In the genomic region with DNA sequence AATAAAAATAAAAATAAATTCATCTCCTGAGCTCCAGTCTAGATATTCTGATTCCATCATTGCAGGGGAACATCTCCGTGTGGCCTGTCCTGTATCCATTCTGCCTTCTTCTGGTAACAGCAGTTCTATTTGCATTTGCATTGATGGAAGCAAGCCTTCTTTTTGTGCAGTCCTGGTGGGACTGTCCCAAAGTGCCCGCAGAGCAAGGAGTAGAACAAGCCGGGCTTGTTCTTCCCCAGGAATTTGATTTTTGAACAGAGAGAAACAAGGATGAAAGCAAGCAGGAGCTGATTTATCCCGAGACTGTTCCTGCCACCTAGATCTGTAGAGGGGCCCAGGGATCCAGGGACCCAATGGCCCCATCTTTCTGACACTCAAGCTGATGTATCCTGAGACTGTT, we compare ENCODE assay signal across 23 cellular contexts.
"Had no signal": no experiment of that assay in that cellular context is flagged by ENCODE, and none has a peak within 500 bp of the region (broad histone marks: within the 10 kb centered on the region; RNA-seq: fewer than 3 reads in every experiment).

No MANE protein-coding gene starts in this region.

- H3K9me3 ChIP-seq: ascending aorta, body of pancreas, Peyer's patch had no signal

- H3K4me3 Mint-ChIP-seq: activated B cell treated with CpG ODN at 0.5 μM for 24 hours; activated CD4-positive, alpha-beta T cell treated with anti-CD3 and anti-CD28 coated beads, Interleukin-2, amount 10 ng/mL, durations not matched to agents 24 days and 14 days; activated CD8-positive, alpha-beta memory T cell treated with anti-CD3 and anti-CD28 coated beads, Interleukin-2, amount 10 ng/mL, durations not matched to agents 7 days and 5 days; activated naive CD4-positive, alpha-beta T cell treated with anti-CD3 and anti-CD28 coated beads, Interleukin-2, amount 50 U/mL, for 24 hours; activated T-cell treated with anti-CD3 and anti-CD28 coated beads, Interleukin-2, amount 50 U/mL, for 24 hours; activated T-helper 1 cell treated with anti-CD3 and anti-CD28 coated beads, Interleukin-12 subunit alpha, Interleukin-12 subunit beta, Interleukin-2, Interleukin-4 antibody, amounts not matched to agents 30 ng/mL and 10 ng/mL and 1 ng/mL, durations not matched to agents 14 hours and 24 hours and 36 hours; T-helper 17 cell had no signal

- DNase-seq: activated B cell treated with CpG ODN at 0.5 μM for 24 hours; activated CD4-positive, alpha-beta T cell treated with anti-CD3 and anti-CD28 coated beads for 1 hour; activated CD4-positive, alpha-beta T cell treated with anti-CD3 and anti-CD28 coated beads, Interleukin-2, amount 10 ng/mL, durations not matched to agents 24 days and 14 days; activated CD4-positive, alpha-beta T cell treated with anti-CD3 and anti-CD28 coated beads, Interleukin-2, amount 50 U/mL, for 48 hours; activated CD8-positive, alpha-beta memory T cell treated with anti-CD3 and anti-CD28 coated beads, Interleukin-2, amount 10 ng/mL, durations not matched to agents 7 days and 5 days; activated effector memory CD4-positive, alpha-beta T cell treated with Interleukin-2 at 50 U/mL for 16 hours; activated naive CD4-positive, alpha-beta T cell; activated T-cell treated with anti-CD3 and anti-CD28 coated beads, Interleukin-2, amount 50 U/mL, for 24 hours; body of pancreas; Kasumi-1; KBM-7; NCI-H1105 treated with DMSO at 0.1 percent for 48 hours; NCI-H1436 treated with DMSO at 0.1 percent for 48 hours; NCI-H187; NCI-H2081; NCI-H510A treated with DMSO at 0.1 percent for 48 hours; Peyer's patch; SHP77 treated with DMSO at 0.1 percent for 48 hours; T-helper 17 cell; T-helper 9 cell had no signal

- H3K27me3 Mint-ChIP-seq: activated CD4-positive, alpha-beta T cell treated with anti-CD3 and anti-CD28 coated beads, Interleukin-2, amount 10 ng/mL, durations not matched to agents 24 days and 14 days; activated CD8-positive, alpha-beta memory T cell treated with anti-CD3 and anti-CD28 coated beads, Interleukin-2, amount 10 ng/mL, durations not matched to agents 7 days and 5 days had no signal

- H3K4me3 ChIP-seq: ascending aorta, body of pancreas, Peyer's patch had no signal

- H3K4me1 Mint-ChIP-seq: activated B cell treated with CpG ODN at 0.5 μM for 24 hours; activated CD4-positive, alpha-beta T cell treated with anti-CD3 and anti-CD28 coated beads, Interleukin-2, amount 10 ng/mL, durations not matched to agents 24 days and 14 days; activated CD8-positive, alpha-beta memory T cell treated with anti-CD3 and anti-CD28 coated beads, Interleukin-2, amount 10 ng/mL, durations not matched to agents 7 days and 5 days; activated naive CD4-positive, alpha-beta T cell treated with anti-CD3 and anti-CD28 coated beads, Interleukin-2, amount 50 U/mL, for 24 hours had no signal

- ATAC-seq: activated CD8-positive, alpha-beta memory T cell treated with anti-CD3 and anti-CD28 coated beads, Interleukin-2, amount 10 ng/mL, durations not matched to agents 7 days and 5 days; body of pancreas; T-helper 17 cell had no signal

- H3K27ac ChIP-seq: ascending aorta, body of pancreas, Peyer's patch had no signal

- H3K9me3 Mint-ChIP-seq: activated B cell treated with CpG ODN at 0.5 μM for 24 hours; activated CD4-positive, alpha-beta T cell treated with anti-CD3 and anti-CD28 coated beads, Interleukin-2, amount 10 ng/mL, durations not matched to agents 24 days and 14 days; activated naive CD4-positive, alpha-beta T cell treated with anti-CD3 and anti-CD28 coated beads, Interleukin-2, amount 50 U/mL, for 24 hours; activated T-cell treated with anti-CD3 and anti-CD28 coated beads, Interleukin-2, amount 50 U/mL, for 24 hours; activated T-helper 1 cell treated with anti-CD3 and anti-CD28 coated beads, Interleukin-12 subunit alpha, Interleukin-12 subunit beta, Interleukin-2, Interleukin-4 antibody, amounts not matched to agents 30 ng/mL and 10 ng/mL and 1 ng/mL, durations not matched to agents 14 hours and 24 hours and 36 hours had no signal

- H3K27ac Mint-ChIP-seq: activated B cell treated with CpG ODN at 0.5 μM for 24 hours; activated CD4-positive, alpha-beta T cell treated with anti-CD3 and anti-CD28 coated beads, Interleukin-2, amount 10 ng/mL, durations not matched to agents 24 days and 14 days; activated CD8-positive, alpha-beta memory T cell treated with anti-CD3 and anti-CD28 coated beads, Interleukin-2, amount 10 ng/mL, durations not matched to agents 7 days and 5 days; activated naive CD4-positive, alpha-beta T cell treated with anti-CD3 and anti-CD28 coated beads, Interleukin-2, amount 50 U/mL, for 24 hours; activated T-cell treated with anti-CD3 and anti-CD28 coated beads, Interleukin-2, amount 50 U/mL, for 24 hours; activated T-helper 1 cell treated with anti-CD3 and anti-CD28 coated beads, Interleukin-12 subunit alpha, Interleukin-12 subunit beta, Interleukin-2, Interleukin-4 antibody, amounts not matched to agents 30 ng/mL and 10 ng/mL and 1 ng/mL, durations not matched to agents 14 hours and 24 hours and 36 hours; T-helper 17 cell had no signal

- H3K36me3 ChIP-seq: ascending aorta, Peyer's patch had no signal

- H3K4me1 ChIP-seq: ascending aorta, body of pancreas, Peyer's patch had no signal

- H3K27me3 ChIP-seq: ascending aorta, body of pancreas, Peyer's patch had no signal

- H3K36me3 Mint-ChIP-seq: activated CD8-positive, alpha-beta memory T cell treated with anti-CD3 and anti-CD28 coated beads, Interleukin-2, amount 10 ng/mL, durations not matched to agents 7 days and 5 days; activated naive CD4-positive, alpha-beta T cell treated with anti-CD3 and anti-CD28 coated beads, Interleukin-2, amount 50 U/mL, for 24 hours had no signal
